18 cellular contexts compared by ENCODE assay signal in the genomic region with DNA sequence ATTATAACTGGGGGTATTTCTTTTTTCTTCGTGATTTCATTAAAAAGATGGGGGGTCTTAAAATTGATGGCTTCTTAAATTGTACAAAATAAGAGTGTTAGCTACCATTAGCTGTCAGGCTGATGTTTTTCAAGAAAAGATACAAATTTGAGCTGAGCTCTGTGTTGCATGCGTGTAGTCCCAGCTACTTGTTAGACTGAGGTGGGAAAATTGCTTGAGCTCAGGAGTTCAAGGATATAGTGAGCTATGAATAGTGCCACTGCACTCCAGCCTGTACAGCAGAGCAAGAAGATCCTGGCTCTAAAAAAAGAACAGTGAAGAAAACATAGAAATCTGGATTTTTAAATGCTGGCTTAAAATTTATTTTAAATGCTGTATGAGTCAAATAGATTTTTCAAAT.
"Had no signal": no experiment of that assay in that cellular context is flagged by ENCODE, and none has a peak within 500 bp of the region (broad histone marks: within the 10 kb centered on the region; RNA-seq: fewer than 3 reads in every experiment).

No MANE protein-coding gene starts in this region.

- H3K9me3 ChIP-seq: colonic mucosa, esophagus squamous epithelium, neutrophil, suprapubic skin, tibial artery, upper lobe of left lung, uterus had no signal

- H3K4me3 ChIP-seq: colonic mucosa, esophagus squamous epithelium, hepatocyte, smooth muscle cell, suprapubic skin, tibial artery, upper lobe of left lung, uterus had no signal

- H3K27me3 ChIP-seq: colonic mucosa, esophagus squamous epithelium, hepatocyte, neutrophil, suprapubic skin, tibial artery, upper lobe of left lung, uterus had no signal

- H3K4me1 ChIP-seq: colonic mucosa, uterus had no signal

- DNase-seq: colonic mucosa; dermis blood vessel endothelial cell; esophagus squamous epithelium; foreskin fibroblast; kidney; left cardiac atrium; mammary epithelial cell; naive thymus-derived CD4-positive, alpha-beta T cell; right cardiac atrium; stimulated activated CD4-positive, alpha-beta T cell treated with anti-CD3 and anti-CD28 coated beads, Interleukin-2, amount 100 ng/mL, for 48 hours; stimulated activated naive CD4-positive, alpha-beta T cell treated with Interleukin-2 at 50 U/mL for 16 hours; tibial artery; upper lobe of left lung; uterus had no signal

- H3K36me3 ChIP-seq: colonic mucosa, suprapubic skin, upper lobe of left lung, uterus had no signal

- H3K27ac ChIP-seq: colonic mucosa, esophagus squamous epithelium, hepatocyte, neutrophil, suprapubic skin, tibial artery, upper lobe of left lung, uterus had no signal

- ATAC-seq: naive thymus-derived CD4-positive, alpha-beta T cell had no signal
